8 cellular contexts compared by ENCODE assay signal in the genomic region with DNA sequence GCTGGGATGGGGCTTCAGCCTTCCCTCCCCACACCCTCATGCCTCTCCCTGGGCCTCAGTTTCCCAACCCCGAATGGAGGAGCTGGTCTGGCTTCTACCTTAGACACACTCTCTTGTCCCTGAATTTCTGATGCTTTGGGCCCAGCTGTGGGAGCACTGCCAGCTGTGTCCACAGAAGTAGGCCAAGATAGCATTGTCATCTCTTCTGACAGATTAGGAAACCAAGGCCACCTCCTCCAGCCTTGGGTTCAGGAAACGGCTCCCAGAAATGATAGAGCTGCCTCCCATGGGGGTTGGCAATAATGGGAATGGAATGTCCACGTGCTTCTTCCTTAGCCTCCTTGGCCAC. TPM values are rescaled to one million over a fixed set of nuclear protein-coding genes. Genes with fewer than 3 reads are reported as not detected.
DNase-seq lines count a peak whose midpoint lies in the region; ATAC-seq and TF ChIP-seq lines count a peak whose summit lies in the region.

No MANE protein-coding gene starts in this region.

- peaks cover 62% of the 10 kb centered on the region for H4K20me1 ChIP-seq in DND-41 (ENCODE audit: insufficient read depth, low read length)

- peaks cover 42% of the 10 kb centered on the region for H3K4me1 ChIP-seq in DND-41 (ENCODE audit: insufficient read depth, low read length)
- H3K4me1 ChIP-seq in Peyer's patch = peaks cover 2 to 16% (median 10%) of the 10 kb centered on the region in 4 donors
- peaks cover 16 to 26% of the 10 kb centered on the region in 2 donors for H3K4me1 ChIP-seq in esophagus (ENCODE audit: control insufficient read depth in 2 of 2, insufficient read depth in 2 of 2, low read length in 1 of 2)
- H3K4me1 ChIP-seq in parathyroid adenoma = peaks cover 24% of the 10 kb centered on the region

- 46 to 64% methylated on average over 3 of the region's 3 CpGs for WGBS in esophagus, 2 donors

- H3K79me2 ChIP-seq in DND-41 (ENCODE audit: insufficient read depth, low read length) (peaks cover 38% of the 10 kb centered on the region), parathyroid adenoma (no peaks in the 10 kb centered on the region)

- DNase-seq in DND-41 = no peak
- DNase-seq in Peyer's patch = no peak
- DNase-seq in effector CD8-positive, alpha-beta T cell (lab: John Stamatoyannopoulos, UW) = no peak
- DNase-seq in LoVo (ENCODE audit: low spot score) = no peak
- no peak for DNase-seq in NCI-H2171 (lab: John Stamatoyannopoulos, UW)

- H3K27me3 ChIP-seq in DND-41 (ENCODE audit: insufficient read depth, low read length, poor library complexity) = no peaks in the 10 kb centered on the region
- H3K27me3 ChIP-seq in Peyer's patch = no peaks in the 10 kb centered on the region
- H3K27me3 ChIP-seq in esophagus (ENCODE audit: control insufficient read depth in 1 of 2, insufficient read depth in 2 of 2, low read length in 2 of 2) = no peaks in the 10 kb centered on the region
- no peaks in the 10 kb centered on the region for H3K27me3 ChIP-seq in parathyroid adenoma (ENCODE audit: control insufficient read depth, insufficient read depth, low read length)

- no peak for TF ChIP-seq POLR2A in Peyer's patch (IDR thresholded peaks at IDR 0.05)

- H3K4me3 ChIP-seq in DND-41 (ENCODE audit: low read depth in 1 of 2, low read length in 2 of 2) (peak overlapping the region; percentile 74 to 81; a peak in 3 of 4 replicates), Peyer's patch (peak overlapping the region in 3 of 4 donors; percentile 73 to 94 (median 88)), esophagus (ENCODE audit: low read depth in 1 of 2, low read length in 2 of 2) (peak overlapping the region; percentile 85 to 94), parathyroid adenoma (ENCODE audit: low read depth, low read length) (peak overlapping the region; percentile 69)

- H3K36me3 ChIP-seq in DND-41 (ENCODE audit: insufficient read depth, low read length) (peaks cover 55% of the 10 kb centered on the region), Peyer's patch (peaks cover 0 to 41% (median 0%) of the 10 kb centered on the region in 3 donors), esophagus (ENCODE audit: control insufficient read depth in 2 of 2, insufficient read depth in 2 of 2, low read length in 1 of 2) (peaks cover 12 to 44% of the 10 kb centered on the region in 2 donors), parathyroid adenoma (ENCODE audit: control insufficient read depth, insufficient read depth, low read length) (no peaks in the 10 kb centered on the region)

- no peak for TF ChIP-seq CTCF in DND-41 (IDR thresholded peaks at IDR 0.05; ENCODE audit: borderline replicate concordance, extremely low read depth, low read length, poor library complexity, severe bottlenecking)
- TF ChIP-seq CTCF in Peyer's patch (IDR thresholded peaks at IDR 0.05) = no peak
- no peak for TF ChIP-seq CTCF in parathyroid adenoma (IDR thresholded peaks at IDR 0.05)

- H3K9me3 ChIP-seq in DND-41 (ENCODE audit: insufficient read depth, low read length, severe bottlenecking) (no peaks in the 10 kb centered on the region), Peyer's patch (no peaks in the 10 kb centered on the region), esophagus (ENCODE audit: control insufficient read depth in 2 of 2, insufficient read depth in 1 of 2, low read depth in 1 of 2, low read length in 1 of 2) (no peaks in the 10 kb centered on the region), parathyroid adenoma (ENCODE audit: control insufficient read depth, low read length) (no peaks in the 10 kb centered on the region)

- H3K4me2 ChIP-seq in DND-41 (ENCODE audit: insufficient read depth, low read length) (peak overlapping the region; percentile 85), parathyroid adenoma (ENCODE audit: low read length) (peak overlapping the region; percentile 94)

- no peak overlapping the region for H2AFZ ChIP-seq in DND-41 (ENCODE audit: low read depth, low read length)
- no peak overlapping the region for H2AFZ ChIP-seq in parathyroid adenoma

- peak overlapping the region; percentile 99 for H3K9ac ChIP-seq in DND-41 (ENCODE audit: low read depth, low read length)
- no peak overlapping the region for H3K9ac ChIP-seq in parathyroid adenoma

- H3K27ac ChIP-seq in DND-41 (ENCODE audit: low read length) (peak overlapping the region; percentile 95), Peyer's patch (peak overlapping the region; percentile 92 to 94 (median 92)), esophagus (ENCODE audit: low read depth in 2 of 2, low read length in 1 of 2) (peak overlapping the region in 1 of 2 donors; percentile 93), parathyroid adenoma (peak overlapping the region; percentile 71)

- no peak for ATAC-seq in DND-41 (ENCODE audit: insufficient read depth, low read depth)
- ATAC-seq in GM21576 (IDR thresholded peaks at IDR 0.05; ENCODE audit: unreplicated experiment) = no peak

RNA-seq across cellular contexts. Expression of gene PPIF, which starts 1.3 kb away (rescaled TPM):
- 10 to 100 TPM; 35.7 to 57.8 (median 45.0) TPM for total RNA-seq in Peyer's patch
- polyA plus RNA-seq in esophagus = 10 to 100 TPM; 38.4 to 57.4 TPM
